8 cellular contexts compared by ENCODE assay signal in the genomic region with DNA sequence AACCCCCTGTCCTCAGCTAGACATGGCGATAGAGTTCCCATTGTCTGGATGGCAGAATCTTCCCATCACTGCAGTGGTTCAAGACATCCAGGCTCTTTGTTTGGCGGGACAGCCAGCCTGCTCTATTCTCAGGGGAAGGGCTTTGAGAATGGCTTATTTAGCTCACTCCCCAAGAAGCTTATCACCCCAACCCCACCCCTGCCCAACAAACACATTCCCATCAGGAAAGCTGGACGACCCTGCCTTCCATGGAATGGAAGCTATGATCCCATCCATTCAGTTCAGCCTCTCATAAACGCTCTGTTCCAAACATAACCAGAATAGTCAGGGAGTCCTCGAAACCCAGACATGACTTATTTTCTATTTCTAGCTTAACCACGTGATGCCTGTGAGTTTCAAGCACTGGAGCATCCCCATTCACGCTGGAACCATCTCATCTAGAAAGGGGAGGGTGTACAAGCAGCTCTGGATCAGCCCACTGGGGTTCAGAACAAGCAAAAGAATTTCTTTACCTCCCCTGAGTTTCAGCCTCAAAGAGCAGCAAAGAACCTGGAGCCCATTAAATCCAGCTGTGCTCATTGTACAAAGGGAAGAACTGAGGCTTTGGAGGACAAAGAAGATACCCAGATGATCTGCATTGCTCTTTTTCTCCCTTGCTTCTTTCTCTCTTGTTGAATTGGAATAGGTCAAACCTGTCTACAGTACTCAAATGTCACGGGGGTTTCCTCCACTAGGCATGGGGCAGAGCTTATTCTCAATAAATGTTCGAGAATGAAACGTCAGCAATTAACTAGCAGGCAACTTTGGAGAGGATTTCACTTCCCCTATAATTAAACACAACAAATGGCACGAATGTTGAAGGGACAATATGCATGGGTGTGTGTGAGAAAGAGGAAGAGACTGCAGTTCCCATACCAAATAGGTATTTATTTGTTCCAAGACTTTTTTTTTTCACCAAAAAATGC.
DNase-seq lines count a peak whose midpoint lies in the region; ATAC-seq lines count a peak whose summit lies in the region.

No MANE protein-coding gene starts in this region.

- peak; percentile 82 for ATAC-seq in Right ventricle myocardium superior (ENCODE audit: poor library complexity)
- no peak for ATAC-seq in HG03175 (IDR thresholded peaks at IDR 0.05; ENCODE audit: unreplicated experiment)

- DNase-seq in NCI-H1417 (lab: John Stamatoyannopoulos, UW) (peak in 2 of 3 experiments; percentile 31 to 61), NCI-H1417 treated with DMSO at 0.1 percent for 48 hours (lab: John Stamatoyannopoulos, UW) (no peak), Kasumi-1 (lab: John Stamatoyannopoulos, UW) (peak; percentile 15 to 27), Right ventricle myocardium superior (no peak), superior temporal gyrus (ENCODE audit: extremely low spot score) (peak; percentile 67), NCI-H82 treated with DMSO at 0.1 percent for 48 hours (lab: John Stamatoyannopoulos, UW; ENCODE audit: unreplicated experiment) (no peak)
- DNase-seq in stimulated activated CD4-positive, alpha-beta T cell treated with anti-CD3 and anti-CD28 coated beads, Interleukin-2, amount 100 ng/mL, for 24 hours, result no peak

- intact Hi-C loops in Right ventricle myocardium superior (cut with DNase I), result no loop called here

Comparison
In these comparisons a context has a peak if more than half of its experiments do, and no peak if none do; other contexts are left out.
1. DNase-seq: peak in NCI-H1417 (2 of 3), Kasumi-1 (2 of 2) and superior temporal gyrus (single experiment); none in NCI-H1417 treated with DMSO at 0.1 percent for 48 hours (single experiment), Right ventricle myocardium superior (single experiment), NCI-H82 treated with DMSO at 0.1 percent for 48 hours (single experiment) and stimulated activated CD4-positive, alpha-beta T cell treated with anti-CD3 and anti-CD28 coated beads, Interleukin-2, amount 100 ng/mL, for 24 hours (0 of 2).